ENCODE assay signal across 10 cellular contexts in the genomic region with DNA sequence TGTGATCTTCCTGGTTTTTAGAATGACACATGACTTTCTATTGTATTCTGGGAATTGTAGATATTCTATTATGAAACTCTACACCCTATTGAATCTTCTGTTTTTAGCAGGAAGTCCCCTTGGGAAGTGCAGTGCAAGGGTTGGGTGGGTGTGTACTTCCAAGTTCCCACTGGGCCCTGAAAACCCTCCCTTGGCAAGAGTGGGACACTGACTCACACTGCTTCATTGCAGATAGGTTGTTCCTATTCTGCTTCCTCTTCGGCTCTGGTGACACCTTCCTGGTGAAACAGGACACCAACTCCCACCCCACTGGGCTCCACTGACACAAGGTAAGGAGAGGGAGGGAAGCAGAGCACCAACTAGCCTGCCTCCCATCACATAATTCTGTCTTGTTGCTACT.
DNase-seq lines count a peak whose midpoint lies in the region; ATAC-seq, FAIRE-seq and TF ChIP-seq lines count a peak whose summit lies in the region.
"Had no signal": no experiment of that assay in that cellular context is flagged by ENCODE, and none has a peak within 500 bp of the region (broad histone marks: within the 10 kb centered on the region; RNA-seq: fewer than 3 reads in every experiment).

No MANE protein-coding gene starts in this region.

- no peaks in the 10 kb centered on the region for H3F3A ChIP-seq in SK-N-SH (replicated peaks; ENCODE audit: insufficient read depth)

- H3K9ac ChIP-seq in SK-N-SH = no peak overlapping the region

- TF ChIP-seq EP300 in SK-N-SH (IDR thresholded peaks at IDR 0.05; ENCODE audit: borderline replicate concordance in 1 of 2, low read depth in 1 of 2, low read length in 1 of 2) = no peak

- H3K27ac ChIP-seq in SK-N-SH (ENCODE audit: low read depth in 2 of 2, low read length in 1 of 2) (no peak overlapping the region), lower lobe of right lung (peak overlapping the region; percentile 33), upper lobe of right lung (no peak overlapping the region)

- peak; percentile 37 for FAIRE-seq in endometrium (lab: Jason Lieb, UNC)
- FAIRE-seq: keratinocyte had no signal

- TF ChIP-seq RAD21 in SK-N-SH (IDR thresholded peaks at IDR 0.05; ENCODE audit: low read length) = no peak

- WGBS in SK-N-SH (ENCODE audit: low lambda C conversion rate) = 57% methylated on average over 1 of the region's 1 CpG

- intact Hi-C loops in lower lobe of right lung (cut with DNase I) (no loop called here), upper lobe of right lung (cut with DNase I) (no loop called here)

- DNase-seq in SK-N-SH (no peak), lower lobe of right lung (peak; percentile 67), upper lobe of right lung (peak; percentile 63)
- DNase-seq in stimulated activated CD4-positive, alpha-beta T cell treated with anti-CD3 and anti-CD28 coated beads, Interleukin-12 subunit alpha, Interleukin-12 subunit beta, amount 100 ng/mL, for 4 hours = no peak
- DNase-seq: T-helper 2 cell had no signal

- H3K4me1 ChIP-seq in SK-N-SH (ENCODE audit: control insufficient read depth in 1 of 2, insufficient read depth in 2 of 2, low read depth in 1 of 2, low read length in 1 of 2) = peaks cover 0 to 2% of the 10 kb centered on the region in 2 experiments; a peak in 2 of 4 replicates
- peaks cover 26% of the 10 kb centered on the region for H3K4me1 ChIP-seq in lower lobe of right lung
- H3K4me1 ChIP-seq in upper lobe of right lung = no peaks in the 10 kb centered on the region

- no peak overlapping the region for H3K4me2 ChIP-seq in SK-N-SH

- no peaks in the 10 kb centered on the region for H4K20me1 ChIP-seq in SK-N-SH (ENCODE audit: insufficient read depth)

- H3K4me3 ChIP-seq in SK-N-SH (ENCODE audit: low read depth in 2 of 2, low read length in 1 of 2) (no peak overlapping the region), lower lobe of right lung (no peak overlapping the region), upper lobe of right lung (no peak overlapping the region)

- H3K27me3 ChIP-seq in SK-N-SH (ENCODE audit: insufficient read depth) (no peaks in the 10 kb centered on the region), lower lobe of right lung (ENCODE audit: low read depth) (no peaks in the 10 kb centered on the region), upper lobe of right lung (no peaks in the 10 kb centered on the region)

- ATAC-seq in SK-N-SH treated with all-trans-retinoic acid at 6 μM for 48 hours (no peak), lower lobe of right lung (peak; percentile 91), upper lobe of right lung (peak; percentile 97), HG03039 (IDR thresholded peaks at IDR 0.05; ENCODE audit: unreplicated experiment) (no peak), HG03571 (IDR thresholded peaks at IDR 0.05; ENCODE audit: unreplicated experiment) (no peak)

- H2AFZ ChIP-seq in SK-N-SH (ENCODE audit: low read depth) = peak overlapping the region; percentile 44; the same call in 1 of the 2 replicates

- H3K36me3 ChIP-seq in SK-N-SH (replicated peaks in 1 of 2; ENCODE audit: control insufficient read depth in 1 of 2, insufficient read depth in 2 of 2, low read length in 1 of 2) (no peaks in the 10 kb centered on the region), lower lobe of right lung (no peaks in the 10 kb centered on the region), upper lobe of right lung (no peaks in the 10 kb centered on the region)

- TF ChIP-seq CTCF in SK-N-SH (IDR thresholded peaks at IDR 0.05) (no peak), lower lobe of right lung (IDR thresholded peaks at IDR 0.05) (no peak), upper lobe of right lung (IDR thresholded peaks at IDR 0.05) (no peak)

- H3K9me2 ChIP-seq in SK-N-SH = no peaks in the 10 kb centered on the region

- H3K9me3 ChIP-seq in SK-N-SH (no peaks in the 10 kb centered on the region), lower lobe of right lung (no peaks in the 10 kb centered on the region), upper lobe of right lung (no peaks in the 10 kb centered on the region)

- CTCF ChIA-PET in SK-N-SH (lab: Yijun Ruan, JAX) = no interaction called here

- H3K79me2 ChIP-seq in SK-N-SH (ENCODE audit: insufficient read depth) = no peaks in the 10 kb centered on the region

- POLR2A ChIA-PET in SK-N-SH (lab: Yijun Ruan, JAX) = no interaction called here

TF ChIP-seq in SK-N-SH, 30 proteins besides CTCF, POLR2A, EP300 and RAD21 (continues in another document):
- TF ChIP-seq, protein P1, sequence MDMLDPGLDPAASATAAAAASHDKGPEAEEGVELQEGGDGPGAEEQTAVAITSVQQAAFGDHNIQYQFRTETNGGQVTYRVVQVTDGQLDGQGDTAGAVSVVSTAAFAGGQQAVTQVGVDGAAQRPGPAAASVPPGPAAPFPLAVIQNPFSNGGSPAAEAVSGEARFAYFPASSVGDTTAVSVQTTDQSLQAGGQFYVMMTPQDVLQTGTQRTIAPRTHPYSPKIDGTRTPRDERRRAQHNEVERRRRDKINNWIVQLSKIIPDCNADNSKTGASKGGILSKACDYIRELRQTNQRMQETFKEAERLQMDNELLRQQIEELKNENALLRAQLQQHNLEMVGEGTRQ (IDR thresholded peaks at IDR 0.05; ENCODE audit: borderline replicate concordance, low read depth, low read length) = no peak
- TF ChIP-seq FOXM1 (IDR thresholded peaks at IDR 0.05; ENCODE audit: low read depth) (no peak), NFIC (IDR thresholded peaks at IDR 0.05; ENCODE audit: borderline replicate concordance) (no peak), RFX5 (IDR thresholded peaks at IDR 0.05; ENCODE audit: low read length) (no peak), POLR2AphosphoS5 (IDR thresholded peaks at IDR 0.05; ENCODE audit: low read depth, low read length) (no peak), SIN3A (IDR thresholded peaks at IDR 0.05; ENCODE audit: borderline replicate concordance, low read depth, low read length) (no peak), GABPA (IDR thresholded peaks at IDR 0.05; ENCODE audit: low read depth) (no peak)
- TF ChIP-seq, protein P2, sequence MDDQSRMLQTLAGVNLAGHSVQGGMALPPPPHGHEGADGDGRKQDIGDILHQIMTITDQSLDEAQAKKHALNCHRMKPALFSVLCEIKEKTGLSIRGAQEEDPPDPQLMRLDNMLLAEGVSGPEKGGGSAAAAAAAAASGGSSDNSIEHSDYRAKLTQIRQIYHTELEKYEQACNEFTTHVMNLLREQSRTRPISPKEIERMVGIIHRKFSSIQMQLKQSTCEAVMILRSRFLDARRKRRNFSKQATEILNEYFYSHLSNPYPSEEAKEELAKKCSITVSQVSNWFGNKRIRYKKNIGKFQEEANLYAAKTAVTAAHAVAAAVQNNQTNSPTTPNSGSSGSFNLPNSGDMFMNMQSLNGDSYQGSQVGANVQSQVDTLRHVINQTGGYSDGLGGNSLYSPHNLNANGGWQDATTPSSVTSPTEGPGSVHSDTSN (IDR thresholded peaks at IDR 0.05) = no peak

TF ChIP-seq in SK-N-SH treated with all-trans-retinoic acid at 6 μM for 48 hours, 23 proteins besides CTCF, POLR2A, EP300 and RAD21 (continues in another document):
- TF ChIP-seq ARNTL (CRISPR knock-in tag; IDR thresholded peaks at IDR 0.05; ENCODE audit: borderline replicate concordance, low read depth) (no peak), ESRRG (CRISPR knock-in tag; IDR thresholded peaks at IDR 0.05) (no peak), TOX (CRISPR knock-in tag; IDR thresholded peaks at IDR 0.05; ENCODE audit: borderline replicate concordance) (no peak), BACH2 (CRISPR knock-in tag; IDR thresholded peaks at IDR 0.05; ENCODE audit: borderline replicate concordance) (no peak), ZFP3 (CRISPR knock-in tag; IDR thresholded peaks at IDR 0.05) (no peak), ZFP30 (CRISPR knock-in tag; IDR thresholded peaks at IDR 0.05) (no peak), TCF4 (CRISPR knock-in tag; IDR thresholded peaks at IDR 0.05; ENCODE audit: borderline replicate concordance) (no peak), SNAI2 (CRISPR knock-in tag; IDR thresholded peaks at IDR 0.05) (no peak)
- TF ChIP-seq, protein P3, sequence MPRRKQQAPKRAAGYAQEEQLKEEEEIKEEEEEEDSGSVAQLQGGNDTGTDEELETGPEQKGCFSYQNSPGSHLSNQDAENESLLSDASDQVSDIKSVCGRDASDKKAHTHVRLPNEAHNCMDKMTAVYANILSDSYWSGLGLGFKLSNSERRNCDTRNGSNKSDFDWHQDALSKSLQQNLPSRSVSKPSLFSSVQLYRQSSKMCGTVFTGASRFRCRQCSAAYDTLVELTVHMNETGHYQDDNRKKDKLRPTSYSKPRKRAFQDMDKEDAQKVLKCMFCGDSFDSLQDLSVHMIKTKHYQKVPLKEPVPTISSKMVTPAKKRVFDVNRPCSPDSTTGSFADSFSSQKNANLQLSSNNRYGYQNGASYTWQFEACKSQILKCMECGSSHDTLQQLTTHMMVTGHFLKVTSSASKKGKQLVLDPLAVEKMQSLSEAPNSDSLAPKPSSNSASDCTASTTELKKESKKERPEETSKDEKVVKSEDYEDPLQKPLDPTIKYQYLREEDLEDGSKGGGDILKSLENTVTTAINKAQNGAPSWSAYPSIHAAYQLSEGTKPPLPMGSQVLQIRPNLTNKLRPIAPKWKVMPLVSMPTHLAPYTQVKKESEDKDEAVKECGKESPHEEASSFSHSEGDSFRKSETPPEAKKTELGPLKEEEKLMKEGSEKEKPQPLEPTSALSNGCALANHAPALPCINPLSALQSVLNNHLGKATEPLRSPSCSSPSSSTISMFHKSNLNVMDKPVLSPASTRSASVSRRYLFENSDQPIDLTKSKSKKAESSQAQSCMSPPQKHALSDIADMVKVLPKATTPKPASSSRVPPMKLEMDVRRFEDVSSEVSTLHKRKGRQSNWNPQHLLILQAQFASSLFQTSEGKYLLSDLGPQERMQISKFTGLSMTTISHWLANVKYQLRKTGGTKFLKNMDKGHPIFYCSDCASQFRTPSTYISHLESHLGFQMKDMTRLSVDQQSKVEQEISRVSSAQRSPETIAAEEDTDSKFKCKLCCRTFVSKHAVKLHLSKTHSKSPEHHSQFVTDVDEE (CRISPR knock-in tag; IDR thresholded peaks at IDR 0.05) = no peak
- TF ChIP-seq, protein P4, sequence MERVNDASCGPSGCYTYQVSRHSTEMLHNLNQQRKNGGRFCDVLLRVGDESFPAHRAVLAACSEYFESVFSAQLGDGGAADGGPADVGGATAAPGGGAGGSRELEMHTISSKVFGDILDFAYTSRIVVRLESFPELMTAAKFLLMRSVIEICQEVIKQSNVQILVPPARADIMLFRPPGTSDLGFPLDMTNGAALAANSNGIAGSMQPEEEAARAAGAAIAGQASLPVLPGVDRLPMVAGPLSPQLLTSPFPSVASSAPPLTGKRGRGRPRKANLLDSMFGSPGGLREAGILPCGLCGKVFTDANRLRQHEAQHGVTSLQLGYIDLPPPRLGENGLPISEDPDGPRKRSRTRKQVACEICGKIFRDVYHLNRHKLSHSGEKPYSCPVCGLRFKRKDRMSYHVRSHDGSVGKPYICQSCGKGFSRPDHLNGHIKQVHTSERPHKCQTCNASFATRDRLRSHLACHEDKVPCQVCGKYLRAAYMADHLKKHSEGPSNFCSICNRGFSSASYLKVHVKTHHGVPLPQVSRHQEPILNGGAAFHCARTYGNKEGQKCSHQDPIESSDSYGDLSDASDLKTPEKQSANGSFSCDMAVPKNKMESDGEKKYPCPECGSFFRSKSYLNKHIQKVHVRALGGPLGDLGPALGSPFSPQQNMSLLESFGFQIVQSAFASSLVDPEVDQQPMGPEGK (CRISPR knock-in tag; IDR thresholded peaks at IDR 0.05; ENCODE audit: borderline replicate concordance) = no peak

Comparison
In these comparisons a context has a peak if more than half of its experiments do, and no peak if none do; other contexts are left out.
1. DNase-seq: peak in lower lobe of right lung (single experiment) and upper lobe of right lung (single experiment); none in SK-N-SH (single experiment) and stimulated activated CD4-positive, alpha-beta T cell treated with anti-CD3 and anti-CD28 coated beads, Interleukin-12 subunit alpha, Interleukin-12 subunit beta, amount 100 ng/mL, for 4 hours (single experiment).
2. ATAC-seq: peak in lower lobe of right lung (2 of 2) and upper lobe of right lung (single experiment); none in SK-N-SH treated with all-trans-retinoic acid at 6 μM for 48 hours (single experiment), HG03039 (single experiment) and HG03571 (single experiment).